Comparison of ENCODE assay signal across 7 cellular contexts in the genomic region with DNA sequence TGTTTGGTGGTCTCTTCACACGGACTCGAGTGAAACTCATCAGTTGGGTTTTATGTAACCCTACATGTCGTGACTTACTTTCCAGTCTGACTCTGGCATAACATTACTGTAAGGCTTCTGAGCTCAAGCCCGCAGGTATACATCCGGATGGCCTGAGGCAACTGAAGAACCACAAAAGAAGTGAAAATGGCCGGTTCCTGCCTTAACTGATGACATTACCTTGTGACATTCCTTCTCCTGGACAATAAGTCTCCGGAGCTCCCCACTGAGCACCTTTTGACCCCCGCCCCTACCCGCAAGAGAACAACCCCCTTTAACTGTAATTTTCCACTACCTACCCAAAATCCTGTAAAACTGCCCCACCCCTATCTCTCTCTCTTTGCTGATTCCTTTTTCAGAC. TPM values are rescaled to one million over a fixed set of nuclear protein-coding genes. Genes with fewer than 3 reads are reported as not detected.
DNase-seq lines count a peak whose midpoint lies in the region; ATAC-seq, FAIRE-seq and TF ChIP-seq lines count a peak whose summit lies in the region.
"Not testable (repeated sequence)": the region's sequence is repeated elsewhere in the genome, so short reads cannot be mapped to it uniquely, and the experiment has no call there.

No MANE protein-coding gene starts in this region.

- not testable (repeated sequence) for TF ChIP-seq EP300 in sigmoid colon (IDR thresholded peaks at IDR 0.05)

- H3K4me1 ChIP-seq in CD4-positive, alpha-beta memory T cell (ENCODE audit: insufficient read depth, low read length): peaks cover 51% of the 10 kb centered on the region
- peaks cover 42% of the 10 kb centered on the region for H3K4me1 ChIP-seq in HUES64 (ENCODE audit: insufficient read depth, low read length)
- peaks cover 11% of the 10 kb centered on the region for H3K4me1 ChIP-seq in astrocyte (ENCODE audit: insufficient read depth, low read length)
- peaks cover 17 to 85% (median 56%) of the 10 kb centered on the region in 3 donors for H3K4me1 ChIP-seq in esophagus squamous epithelium
- H3K4me1 ChIP-seq in naive thymus-derived CD4-positive, alpha-beta T cell (ENCODE audit: control insufficient read depth in 2 of 2, insufficient read depth in 2 of 2, low read length in 2 of 2): peaks cover 16 to 51% of the 10 kb centered on the region in 2 donors
- peaks cover 0 to 88% (median 86%) of the 10 kb centered on the region in 4 donors for H3K4me1 ChIP-seq in sigmoid colon

- POLR2A ChIA-PET in CD4-positive, alpha-beta memory T cell (lab: Charles Lee; ENCODE audit: partially characterized antibody): interaction anchor here (0.6 to 2.0 kb wide), 3 partner anchors 9 to 202 kb away, joined by 3 to 6 read pairs (median 5); no protein-coding TSS in a partner anchor
- POLR2A ChIA-PET in activated CD4-positive, alpha-beta T cell treated with anti-CD3 and anti-CD28 coated beads for 36 hours (lab: Charles Lee): not testable (repeated sequence)
- POLR2A ChIA-PET in naive thymus-derived CD4-positive, alpha-beta T cell (lab: Charles Lee): interaction anchor here (1.3 to 8.4 kb wide), 4 partner anchors 9 to 56 kb away, joined by 4 to 94 read pairs (median 24); partner anchors contain the start of gene ARRB1

- H3K4me1 Mint-ChIP-seq in CD4-positive, alpha-beta memory T cell: peaks cover 47 to 82% (median 63%) of the 10 kb centered on the region in 4 donors
- H3K4me1 Mint-ChIP-seq in activated CD4-positive, alpha-beta T cell treated with anti-CD3 and anti-CD28 coated beads for 36 hours: peaks cover 63% of the 10 kb centered on the region
- H3K4me1 Mint-ChIP-seq in astrocyte (ENCODE audit: low read depth, unreplicated experiment): peaks cover 37% of the 10 kb centered on the region
- peaks cover 50 to 89% (median 74%) of the 10 kb centered on the region in 7 donors for H3K4me1 Mint-ChIP-seq in naive thymus-derived CD4-positive, alpha-beta T cell

- not testable (repeated sequence) for H3K27ac ChIP-seq in CD4-positive, alpha-beta memory T cell (ENCODE audit: low read depth, low read length); astrocyte (ENCODE audit: low read depth, low read length); naive thymus-derived CD4-positive, alpha-beta T cell (ENCODE audit: low read depth, low read length)
- H3K27ac ChIP-seq in HUES64 (ENCODE audit: low read depth, low read length) (peak overlapping the region; percentile 98), esophagus squamous epithelium (peak overlapping the region in 3 of 4 donors; percentile 14 to 70 (median 32)), sigmoid colon (peak overlapping the region; percentile 76 to 98 (median 97))

- intact Hi-C loops in CD4-positive, alpha-beta memory T cell (cut with micrococcal nuclease); activated CD4-positive, alpha-beta T cell treated with anti-CD3 and anti-CD28 coated beads for 36 hours (cut with DNase I, micrococcal nuclease); esophagus squamous epithelium (cut with DNase I); naive thymus-derived CD4-positive, alpha-beta T cell (cut with micrococcal nuclease); sigmoid colon (cut with DNase I): not testable (repeated sequence)

- not testable (repeated sequence) for H4K20me1 ChIP-seq in astrocyte (ENCODE audit: insufficient read depth, low read length)

- not testable (repeated sequence) for H3K4me3 ChIP-seq in CD4-positive, alpha-beta memory T cell (ENCODE audit: low read length in 2 of 2); astrocyte (ENCODE audit: insufficient read depth, low read depth, low read length); esophagus squamous epithelium; naive thymus-derived CD4-positive, alpha-beta T cell (ENCODE audit: low read length); sigmoid colon
- H3K4me3 ChIP-seq in HUES64 (ENCODE audit: low read length): 0 out of 2 replicates have a peak overlapping the region, but pooled peaks have one; percentile 10

- not testable (repeated sequence) for H3K79me2 ChIP-seq in astrocyte (ENCODE audit: insufficient read depth, low read length)

- ATAC-seq in activated CD4-positive, alpha-beta T cell treated with anti-CD3 and anti-CD28 coated beads for 36 hours; naive thymus-derived CD4-positive, alpha-beta T cell: not testable (repeated sequence)

- DNase-seq in CD4-positive, alpha-beta memory T cell; activated CD4-positive, alpha-beta T cell treated with anti-CD3 and anti-CD28 coated beads for 36 hours; astrocyte (ENCODE audit: low read depth); esophagus squamous epithelium (lab: John Stamatoyannopoulos, UW); naive thymus-derived CD4-positive, alpha-beta T cell; sigmoid colon: not testable (repeated sequence)

- H3K36me3 Mint-ChIP-seq in CD4-positive, alpha-beta memory T cell: peaks cover 3 to 10% of the 10 kb centered on the region in 2 donors
- H3K36me3 Mint-ChIP-seq in activated CD4-positive, alpha-beta T cell treated with anti-CD3 and anti-CD28 coated beads for 36 hours (ENCODE audit: low read depth); astrocyte (ENCODE audit: low read depth, unreplicated experiment): not testable (repeated sequence)
- H3K36me3 Mint-ChIP-seq in naive thymus-derived CD4-positive, alpha-beta T cell: peaks cover 4 to 31% (median 10%) of the 10 kb centered on the region in 5 donors

- H3K36me3 ChIP-seq in CD4-positive, alpha-beta memory T cell (ENCODE audit: insufficient read depth, low read length); HUES64 (ENCODE audit: insufficient read depth, low read length); astrocyte (ENCODE audit: insufficient read depth, low read length); esophagus squamous epithelium; naive thymus-derived CD4-positive, alpha-beta T cell (ENCODE audit: control insufficient read depth in 2 of 3, insufficient read depth in 3 of 3, low read length in 3 of 3); sigmoid colon: not testable (repeated sequence)

- H3K4me2 ChIP-seq in astrocyte (ENCODE audit: low read length): not testable (repeated sequence)

- not testable (repeated sequence) for H3K27me3 Mint-ChIP-seq in CD4-positive, alpha-beta memory T cell; activated CD4-positive, alpha-beta T cell treated with anti-CD3 and anti-CD28 coated beads for 36 hours; astrocyte (ENCODE audit: low read depth, unreplicated experiment); naive thymus-derived CD4-positive, alpha-beta T cell

- not testable (repeated sequence) for H3K9me3 Mint-ChIP-seq in CD4-positive, alpha-beta memory T cell; activated CD4-positive, alpha-beta T cell treated with anti-CD3 and anti-CD28 coated beads for 36 hours (ENCODE audit: low read depth); astrocyte (ENCODE audit: unreplicated experiment); naive thymus-derived CD4-positive, alpha-beta T cell

- peak overlapping the region in 6 of 7 donors; percentile 13 to 70 (median 46) for H3K27ac Mint-ChIP-seq in CD4-positive, alpha-beta memory T cell
- peak overlapping the region; percentile 38 for H3K27ac Mint-ChIP-seq in activated CD4-positive, alpha-beta T cell treated with anti-CD3 and anti-CD28 coated beads for 36 hours
- H3K27ac Mint-ChIP-seq in astrocyte (ENCODE audit: unreplicated experiment): peak overlapping the region; percentile 26
- peak overlapping the region in 7 of 9 donors; percentile 45 to 92 (median 80) for H3K27ac Mint-ChIP-seq in naive thymus-derived CD4-positive, alpha-beta T cell

- not testable (repeated sequence) for H2AFZ ChIP-seq in astrocyte (ENCODE audit: low read depth, low read length)

- TF ChIP-seq CTCF in astrocyte (IDR thresholded peaks at IDR 0.05; ENCODE audit: insufficient read depth, low read depth, low read length); esophagus squamous epithelium (IDR thresholded peaks at IDR 0.05); sigmoid colon (IDR thresholded peaks at IDR 0.05): not testable (repeated sequence)

- WGBS in HUES64: 23% methylated on average over 9 of the region's 9 CpGs
- 84 to 94% methylated on average over 9 of the region's 9 CpGs for WGBS in esophagus squamous epithelium, 2 donors
- WGBS in sigmoid colon, 2 donors: 94 to 96% methylated on average over 9 of the region's 9 CpGs

- peak overlapping the region; percentile 79 for H3K9ac ChIP-seq in HUES64 (ENCODE audit: low read depth, low read length)
- not testable (repeated sequence) for H3K9ac ChIP-seq in astrocyte (ENCODE audit: low read length)

- not testable (repeated sequence) for FAIRE-seq in astrocyte (lab: Jason Lieb, UNC)

- CTCF ChIA-PET in CD4-positive, alpha-beta memory T cell (lab: Charles Lee; ENCODE audit: partially characterized antibody): interaction anchor here (0.6 to 8.0 kb wide), 5 partner anchors 11 to 58 kb away, joined by 3 to 128 read pairs (median 4); no protein-coding TSS in a partner anchor
- CTCF ChIA-PET in activated CD4-positive, alpha-beta T cell treated with anti-CD3 and anti-CD28 coated beads for 36 hours (lab: Charles Lee): interaction anchor here (1.1 to 3.3 kb wide), 2 partner anchors 8 to 112 kb away, joined by 3 to 22 read pairs; no protein-coding TSS in a partner anchor
- CTCF ChIA-PET in naive thymus-derived CD4-positive, alpha-beta T cell (lab: Charles Lee): interaction anchor here (0.9 to 9.7 kb wide), 4 partner anchors 8 to 58 kb away, joined by 6 to 92 read pairs (median 32); partner anchors contain the start of gene ARRB1

- peak overlapping the region in 2 of 8 donors; percentile 29 to 62 for H3K4me3 Mint-ChIP-seq in CD4-positive, alpha-beta memory T cell
- not testable (repeated sequence) for H3K4me3 Mint-ChIP-seq in activated CD4-positive, alpha-beta T cell treated with anti-CD3 and anti-CD28 coated beads for 36 hours
- H3K4me3 Mint-ChIP-seq in astrocyte (ENCODE audit: unreplicated experiment): peak overlapping the region; percentile 54
- H3K4me3 Mint-ChIP-seq in naive thymus-derived CD4-positive, alpha-beta T cell: peak overlapping the region in 6 of 10 donors; percentile 17 to 48 (median 24)

- not testable (repeated sequence) for H3K27me3 ChIP-seq in CD4-positive, alpha-beta memory T cell (ENCODE audit: insufficient read depth, low read length); HUES64 (ENCODE audit: insufficient read depth, low read length); astrocyte (ENCODE audit: insufficient read depth, low read length); esophagus squamous epithelium; naive thymus-derived CD4-positive, alpha-beta T cell (ENCODE audit: control insufficient read depth in 2 of 2, insufficient read depth in 2 of 2, low read length in 2 of 2); sigmoid colon

- H3K9me3 ChIP-seq in CD4-positive, alpha-beta memory T cell (ENCODE audit: control insufficient read depth in 1 of 2, low read length in 2 of 2); HUES64 (ENCODE audit: insufficient read depth, low read depth, low read length); astrocyte (ENCODE audit: insufficient read depth, low read depth, low read length); esophagus squamous epithelium; naive thymus-derived CD4-positive, alpha-beta T cell (ENCODE audit: control insufficient read depth in 2 of 3, low read length in 3 of 3); sigmoid colon: not testable (repeated sequence)

- TF ChIP-seq POLR2A in esophagus squamous epithelium (IDR thresholded peaks at IDR 0.05); sigmoid colon (IDR thresholded peaks at IDR 0.05): not testable (repeated sequence)

RNA-seq across cellular contexts. Expression of gene ARRB1, which starts 19.7 kb away (rescaled TPM):
- 10 to 100 TPM; 45.0 to 47.5 TPM for total RNA-seq in CD4-positive, alpha-beta memory T cell
- 1 to 10 TPM; 6.6 to 7.9 TPM for polyA plus RNA-seq in CD4-positive, alpha-beta memory T cell
- 23.4 TPM for polyA plus RNA-seq in HUES64 (2013, experiment 1 of 2)
- 30.1 TPM for polyA plus RNA-seq in HUES64 (2013, experiment 2 of 2)
- total RNA-seq in activated CD4-positive, alpha-beta T cell treated with anti-CD3 and anti-CD28 coated beads for 36 hours: 10 to 100 TPM; 21.0 to 21.8 TPM
- total RNA-seq in astrocyte (22.7 and 28.5 TPM in 2 replicates), esophagus squamous epithelium (10 to 100 TPM in 3 of 4 donors, 1 to 10 TPM in 1; 9.6 to 24.8 (median 17.8) TPM), sigmoid colon (10 to 100 TPM; 38.5 to 96.7 (median 55.2) TPM)
- total RNA-seq in naive thymus-derived CD4-positive, alpha-beta T cell: 100 to 1,000 TPM in 1 of 5 experiments, 10 to 100 TPM in 4; 47.8 to 104 (median 63.9) TPM
- polyA plus RNA-seq in naive thymus-derived CD4-positive, alpha-beta T cell: 1 to 10 TPM; 7.5 to 9.0 TPM
- 10 to 100 TPM; 24.0 to 45.6 (median 32.4) TPM for polyA plus RNA-seq in sigmoid colon

Comparison
In these comparisons a context has a peak if more than half of its experiments do, and no peak if none do; other contexts are left out.
1. H3K27ac Mint-ChIP-seq: peak in every context shown above with its lines; median percentile 80 in naive thymus-derived CD4-positive, alpha-beta T cell; 46 in CD4-positive, alpha-beta memory T cell; 38 in activated CD4-positive, alpha-beta T cell treated with anti-CD3 and anti-CD28 coated beads for 36 hours; 26 in astrocyte.